In the genomic region with DNA sequence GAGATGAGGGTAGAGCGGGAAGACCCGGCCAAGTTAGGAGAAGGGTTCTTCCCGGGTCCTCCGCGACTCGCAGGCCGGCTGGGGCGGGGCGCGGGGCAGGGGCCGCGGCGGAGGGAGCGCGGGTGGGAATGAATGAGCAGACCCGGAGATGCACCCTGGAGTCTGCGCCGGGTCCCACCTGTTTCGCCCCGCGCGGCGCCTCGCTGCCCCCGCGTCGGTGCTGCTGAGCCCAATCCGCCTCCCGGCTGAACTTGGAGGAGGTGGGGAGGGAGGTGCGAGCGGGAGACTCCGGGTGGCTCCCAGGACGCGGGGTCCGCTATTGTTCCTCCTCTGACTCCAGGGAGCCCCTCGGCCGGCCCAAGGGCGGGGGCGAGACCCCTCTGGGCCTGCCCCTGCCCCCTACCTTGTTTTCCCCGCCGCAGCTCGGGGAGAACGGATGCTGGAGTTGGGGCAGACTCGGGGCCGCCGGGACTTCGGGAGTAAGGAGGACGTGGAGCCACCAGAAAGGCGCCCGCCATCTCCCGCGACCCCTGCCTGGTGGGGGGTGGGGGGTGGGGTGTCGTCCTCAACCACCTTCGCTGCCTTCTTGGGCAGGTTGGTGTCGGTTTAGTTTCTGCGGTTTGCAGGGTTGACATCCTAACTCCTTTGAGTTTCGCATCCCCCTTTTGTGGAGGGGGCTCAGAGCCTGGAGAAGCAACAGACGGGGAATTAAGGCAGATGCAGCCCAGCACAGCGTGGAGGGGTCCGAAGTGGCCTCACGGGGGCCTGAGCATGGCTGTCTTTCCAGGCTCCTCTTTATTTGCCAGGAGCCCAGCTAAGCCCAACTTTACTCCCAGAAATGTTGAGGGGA, we compare ENCODE assay signal across 1 cellular context.
TF ChIP-seq lines count a peak whose summit lies in the region.

No MANE protein-coding gene starts in this region.

TF ChIP-seq in HEK293, 187 proteins besides CTCF, POLR2A, EP300 and RAD21 (continued from another document and continues in another):
- TF ChIP-seq ZBTB11 (tag by site-specific recombination; conservative IDR thresholded peaks at IDR 0.05; ENCODE audit: low read depth) (peak; percentile 6; the same call in 1 of the 2 replicates), ZNF10 (tag by site-specific recombination; IDR thresholded peaks at IDR 0.05) (no peak), ZBTB8A (tag by site-specific recombination; IDR thresholded peaks at IDR 0.05) (no peak), ZNF221 (tag by site-specific recombination; IDR thresholded peaks at IDR 0.05; ENCODE audit: borderline replicate concordance) (no peak), KLF16 (tag by site-specific recombination; IDR thresholded peaks at IDR 0.05) (0 out of 2 replicates have a peak, but pooled peaks have one; percentile 26), ZNF785 (tag by site-specific recombination; IDR thresholded peaks at IDR 0.05) (no peak), ZXDB (tag by site-specific recombination; IDR thresholded peaks at IDR 0.05) (peak; percentile 2; the same call in 1 of the 2 replicates), GLI2 (tag by site-specific recombination; IDR thresholded peaks at IDR 0.05; ENCODE audit: borderline replicate concordance, low read depth) (no peak), KLF8 (tag by site-specific recombination; IDR thresholded peaks at IDR 0.05) (peak; percentile 13; the same call in 1 of the 2 replicates), ZNF239 (tag by site-specific recombination; IDR thresholded peaks at IDR 0.05) (no peak), ZNF311 (tag by site-specific recombination; IDR thresholded peaks at IDR 0.05; ENCODE audit: borderline replicate concordance) (no peak), ZNF561 (tag by site-specific recombination; IDR thresholded peaks at IDR 0.05; ENCODE audit: borderline replicate concordance) (no peak), GLIS1 (tag by site-specific recombination; IDR thresholded peaks at IDR 0.05) (peak; percentile 81), ZNF26 (tag by site-specific recombination; IDR thresholded peaks at IDR 0.05) (no peak), BCL11B (tag by site-specific recombination; IDR thresholded peaks at IDR 0.05; ENCODE audit: low read depth) (no peak), ZNF423 (tag by site-specific recombination; IDR thresholded peaks at IDR 0.05) (no peak), GLIS2 (tag by site-specific recombination; IDR thresholded peaks at IDR 0.05) (peak; percentile 93), ZBTB17 (tag by site-specific recombination; IDR thresholded peaks at IDR 0.05) (no peak), ZFP69B (tag by site-specific recombination; IDR thresholded peaks at IDR 0.05) (peak; percentile 78), ZNF558 (tag by site-specific recombination; IDR thresholded peaks at IDR 0.05) (no peak), ZBTB48 (tag by site-specific recombination; IDR thresholded peaks at IDR 0.05) (no peak), ZNF580 (tag by site-specific recombination; IDR thresholded peaks at IDR 0.05) (no peak), BCL11A (tag by site-specific recombination; IDR thresholded peaks at IDR 0.05; ENCODE audit: low read depth) (no peak), ZFHX2 (tag by site-specific recombination; conservative IDR thresholded peaks at IDR 0.05) (peak; percentile 36), EGR2 (tag by site-specific recombination; IDR thresholded peaks at IDR 0.05; ENCODE audit: low read depth) (0 out of 2 replicates have a peak, but pooled peaks have one; percentile 22), BCL6B (tag by site-specific recombination; IDR thresholded peaks at IDR 0.05) (no peak), ZNF692 (tag by site-specific recombination; IDR thresholded peaks at IDR 0.05) (peak; percentile 82), PRDM4 (tag by site-specific recombination; IDR thresholded peaks at IDR 0.05) (no peak), ZNF335 (tag by site-specific recombination; conservative IDR thresholded peaks at IDR 0.05) (peak; percentile 99), ZNF398 (tag by site-specific recombination; IDR thresholded peaks at IDR 0.05) (0 out of 2 replicates have a peak, but pooled peaks have one; percentile 16), IKZF3 (tag by site-specific recombination; IDR thresholded peaks at IDR 0.05) (peak; percentile 13; the same call in 1 of the 2 replicates)
- TF ChIP-seq, protein P1, sequence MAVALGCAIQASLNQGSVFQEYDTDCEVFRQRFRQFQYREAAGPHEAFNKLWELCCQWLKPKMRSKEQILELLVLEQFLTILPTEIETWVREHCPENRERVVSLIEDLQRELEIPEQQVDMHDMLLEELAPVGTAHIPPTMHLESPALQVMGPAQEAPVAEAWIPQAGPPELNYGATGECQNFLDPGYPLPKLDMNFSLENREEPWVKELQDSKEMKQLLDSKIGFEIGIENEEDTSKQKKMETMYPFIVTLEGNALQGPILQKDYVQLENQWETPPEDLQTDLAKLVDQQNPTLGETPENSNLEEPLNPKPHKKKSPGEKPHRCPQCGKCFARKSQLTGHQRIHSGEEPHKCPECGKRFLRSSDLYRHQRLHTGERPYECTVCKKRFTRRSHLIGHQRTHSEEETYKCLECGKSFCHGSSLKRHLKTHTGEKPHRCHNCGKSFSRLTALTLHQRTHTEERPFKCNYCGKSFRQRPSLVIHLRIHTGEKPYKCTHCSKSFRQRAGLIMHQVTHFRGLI (tag by site-specific recombination; IDR thresholded peaks at IDR 0.05) = peak; percentile 42; the same call in 1 of the 2 replicates
- TF ChIP-seq, protein P2, sequence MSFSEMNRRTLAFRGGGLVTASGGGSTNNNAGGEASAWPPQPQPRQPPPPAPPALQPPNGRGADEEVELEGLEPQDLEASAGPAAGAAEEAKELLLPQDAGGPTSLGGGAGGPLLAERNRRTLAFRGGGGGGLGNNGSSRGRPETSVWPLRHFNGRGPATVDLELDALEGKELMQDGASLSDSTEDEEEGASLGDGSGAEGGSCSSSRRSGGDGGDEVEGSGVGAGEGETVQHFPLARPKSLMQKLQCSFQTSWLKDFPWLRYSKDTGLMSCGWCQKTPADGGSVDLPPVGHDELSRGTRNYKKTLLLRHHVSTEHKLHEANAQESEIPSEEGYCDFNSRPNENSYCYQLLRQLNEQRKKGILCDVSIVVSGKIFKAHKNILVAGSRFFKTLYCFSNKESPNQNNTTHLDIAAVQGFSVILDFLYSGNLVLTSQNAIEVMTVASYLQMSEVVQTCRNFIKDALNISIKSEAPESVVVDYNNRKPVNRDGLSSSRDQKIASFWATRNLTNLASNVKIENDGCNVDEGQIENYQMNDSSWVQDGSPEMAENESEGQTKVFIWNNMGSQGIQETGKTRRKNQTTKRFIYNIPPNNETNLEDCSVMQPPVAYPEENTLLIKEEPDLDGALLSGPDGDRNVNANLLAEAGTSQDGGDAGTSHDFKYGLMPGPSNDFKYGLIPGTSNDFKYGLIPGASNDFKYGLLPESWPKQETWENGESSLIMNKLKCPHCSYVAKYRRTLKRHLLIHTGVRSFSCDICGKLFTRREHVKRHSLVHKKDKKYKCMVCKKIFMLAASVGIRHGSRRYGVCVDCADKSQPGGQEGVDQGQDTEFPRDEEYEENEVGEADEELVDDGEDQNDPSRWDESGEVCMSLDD (tag by site-specific recombination; IDR thresholded peaks at IDR 0.05) = peak; percentile 45; the same call in 1 of the 2 replicates
- TF ChIP-seq, protein P3, sequence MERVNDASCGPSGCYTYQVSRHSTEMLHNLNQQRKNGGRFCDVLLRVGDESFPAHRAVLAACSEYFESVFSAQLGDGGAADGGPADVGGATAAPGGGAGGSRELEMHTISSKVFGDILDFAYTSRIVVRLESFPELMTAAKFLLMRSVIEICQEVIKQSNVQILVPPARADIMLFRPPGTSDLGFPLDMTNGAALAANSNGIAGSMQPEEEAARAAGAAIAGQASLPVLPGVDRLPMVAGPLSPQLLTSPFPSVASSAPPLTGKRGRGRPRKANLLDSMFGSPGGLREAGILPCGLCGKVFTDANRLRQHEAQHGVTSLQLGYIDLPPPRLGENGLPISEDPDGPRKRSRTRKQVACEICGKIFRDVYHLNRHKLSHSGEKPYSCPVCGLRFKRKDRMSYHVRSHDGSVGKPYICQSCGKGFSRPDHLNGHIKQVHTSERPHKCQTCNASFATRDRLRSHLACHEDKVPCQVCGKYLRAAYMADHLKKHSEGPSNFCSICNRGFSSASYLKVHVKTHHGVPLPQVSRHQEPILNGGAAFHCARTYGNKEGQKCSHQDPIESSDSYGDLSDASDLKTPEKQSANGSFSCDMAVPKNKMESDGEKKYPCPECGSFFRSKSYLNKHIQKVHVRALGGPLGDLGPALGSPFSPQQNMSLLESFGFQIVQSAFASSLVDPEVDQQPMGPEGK (tag by site-specific recombination; IDR thresholded peaks at IDR 0.05) = peak; percentile 59
